Comparison of ENCODE assay signal across 8 cellular contexts in genomic region chr11:129846508-129847335, GRCh38. TPM values are rescaled to one million over a fixed set of nuclear protein-coding genes. Genes with fewer than 3 reads are reported as not detected.
A peak's percentile ranks its signal among the peaks of the same experiment; 100 is the strongest.
DNase-seq lines count a peak whose midpoint lies in the region; ATAC-seq and TF ChIP-seq lines count a peak whose summit lies in the region.

No MANE protein-coding gene starts in this region.

- no peaks in the 10 kb centered on the region for H3K36me3 ChIP-seq in hepatocyte (replicated peaks; ENCODE audit: insufficient read depth, low read depth)

- peaks cover 25% of the 10 kb centered on the region for H3K4me1 Mint-ChIP-seq in T-helper 2 cell treated with Interferon-gamma antibody and Interleukin-4, amounts not matched to agents 5 μg/mL and 100 μg/mL, for 36 hours (ENCODE audit: low read depth)

- DNase-seq in AG20443 (ENCODE audit: low spot score), result peak; percentile 85
- DNase-seq in HFF-Myc (ENCODE audit: extremely low read depth, low read depth), result peak; percentile 79
- DNase-seq in T-helper 2 cell treated with Interferon-gamma antibody and Interleukin-4, amounts not matched to agents 5 μg/mL and 100 μg/mL, for 36 hours (ENCODE audit: low spot score), result peak; percentile 25
- peak; percentile 63 for DNase-seq in hepatocyte (ENCODE audit: low spot score)
- DNase-seq in effector CD8-positive, alpha-beta T cell (lab: John Stamatoyannopoulos, UW), result no peak
- no peak for DNase-seq in NCI-H1048 (lab: John Stamatoyannopoulos, UW)
- no peak for DNase-seq in SK-N-DZ (ENCODE audit: low spot score)

- no peaks in the 10 kb centered on the region for H3K27me3 ChIP-seq in hepatocyte

- peaks cover 5% of the 10 kb centered on the region for H3K79me2 ChIP-seq in hepatocyte

- H3K4me3 ChIP-seq in HFF-Myc (replicated peaks; ENCODE audit: low read depth, low read length) (no peak overlapping the region), hepatocyte (no peak overlapping the region)

- H3K9me3 Mint-ChIP-seq in T-helper 2 cell treated with Interferon-gamma antibody and Interleukin-4, amounts not matched to agents 5 μg/mL and 100 μg/mL, for 36 hours, result peaks cover 10% of the 10 kb centered on the region

- H3K9me3 ChIP-seq in hepatocyte (ENCODE audit: low read depth), result no peaks in the 10 kb centered on the region

- TF ChIP-seq CTCF in HFF-Myc (IDR thresholded peaks at IDR 0.05; ENCODE audit: low read depth, low read length, missing control alignments) (no peak), hepatocyte (IDR thresholded peaks at IDR 0.05; ENCODE audit: poor library complexity) (no peak)

- H3K9me2 ChIP-seq in hepatocyte (replicated peaks; ENCODE audit: insufficient read depth), result no peaks in the 10 kb centered on the region

- peak overlapping the region; percentile 50 for H3K4me3 Mint-ChIP-seq in T-helper 2 cell treated with Interferon-gamma antibody and Interleukin-4, amounts not matched to agents 5 μg/mL and 100 μg/mL, for 36 hours

- no peak overlapping the region for H2AFZ ChIP-seq in hepatocyte

- 50% methylated on average over 6 of the region's 6 CpGs for WGBS in hepatocyte (ENCODE audit: low lambda C conversion rate, missing lambda C conversion rate)

- H3K27ac Mint-ChIP-seq in T-helper 2 cell treated with Interferon-gamma antibody and Interleukin-4, amounts not matched to agents 5 μg/mL and 100 μg/mL, for 36 hours, result peak overlapping the region; percentile 51

- H3K27me3 Mint-ChIP-seq in T-helper 2 cell treated with Interferon-gamma antibody and Interleukin-4, amounts not matched to agents 5 μg/mL and 100 μg/mL, for 36 hours (ENCODE audit: low read depth), result peaks cover 12% of the 10 kb centered on the region

- H3K36me3 Mint-ChIP-seq in T-helper 2 cell treated with Interferon-gamma antibody and Interleukin-4, amounts not matched to agents 5 μg/mL and 100 μg/mL, for 36 hours (ENCODE audit: low read depth), result peaks cover 5% of the 10 kb centered on the region

- no peak for ATAC-seq in HG03432 (IDR thresholded peaks at IDR 0.05; ENCODE audit: unreplicated experiment)

- H4K20me1 ChIP-seq in hepatocyte (ENCODE audit: insufficient read depth, poor library complexity, severe bottlenecking), result no peaks in the 10 kb centered on the region

- H3K4me1 ChIP-seq in hepatocyte (ENCODE audit: insufficient read depth), result peaks cover 15% of the 10 kb centered on the region

- peak overlapping the region; percentile 23 for H3K4me2 ChIP-seq in hepatocyte

- peak overlapping the region; percentile 88 for H3K27ac ChIP-seq in hepatocyte

RNA-seq across cellular contexts. Expression of gene TMEM45B, which starts 31.1 kb away (rescaled TPM):
- 114 and 129 TPM in 2 replicates for total RNA-seq in hepatocyte
- polyA plus RNA-seq in hepatocyte, result 71.0 and 97.2 TPM in 2 replicates
- not detected in 2 replicates for polyA plus RNA-seq in SK-N-DZ (2014; cell fraction: cytosol; rRNA removed)
- not detected in 2 replicates for polyA plus RNA-seq in SK-N-DZ (2014; cell fraction: nucleus; rRNA removed)

RNA-seq across cellular contexts. Expression of gene NFRKB, which starts 48.7 kb away (rescaled TPM):
- 19.3 and 27.3 TPM in 2 replicates for total RNA-seq in hepatocyte
- 12.8 and 21.0 TPM in 2 replicates for polyA plus RNA-seq in hepatocyte
- 22.8 and 26.9 TPM in 2 replicates for polyA plus RNA-seq in SK-N-DZ (2014; cell fraction: cytosol; rRNA removed)
- polyA plus RNA-seq in SK-N-DZ (2014; cell fraction: nucleus; rRNA removed), result 27.5 and 31.3 TPM in 2 replicates

Comparison
In these comparisons a context has a peak if more than half of its experiments do, and no peak if none do; other contexts are left out.
1. DNase-seq: peak in AG20443 (single experiment), HFF-Myc (single experiment), T-helper 2 cell treated with Interferon-gamma antibody and Interleukin-4, amounts not matched to agents 5 μg/mL and 100 μg/mL, for 36 hours (single experiment) and hepatocyte (single experiment); none in effector CD8-positive, alpha-beta T cell (single experiment), NCI-H1048 (single experiment) and SK-N-DZ (single experiment).